Comparison of ENCODE assay signal across 10 cellular contexts in the genomic region with DNA sequence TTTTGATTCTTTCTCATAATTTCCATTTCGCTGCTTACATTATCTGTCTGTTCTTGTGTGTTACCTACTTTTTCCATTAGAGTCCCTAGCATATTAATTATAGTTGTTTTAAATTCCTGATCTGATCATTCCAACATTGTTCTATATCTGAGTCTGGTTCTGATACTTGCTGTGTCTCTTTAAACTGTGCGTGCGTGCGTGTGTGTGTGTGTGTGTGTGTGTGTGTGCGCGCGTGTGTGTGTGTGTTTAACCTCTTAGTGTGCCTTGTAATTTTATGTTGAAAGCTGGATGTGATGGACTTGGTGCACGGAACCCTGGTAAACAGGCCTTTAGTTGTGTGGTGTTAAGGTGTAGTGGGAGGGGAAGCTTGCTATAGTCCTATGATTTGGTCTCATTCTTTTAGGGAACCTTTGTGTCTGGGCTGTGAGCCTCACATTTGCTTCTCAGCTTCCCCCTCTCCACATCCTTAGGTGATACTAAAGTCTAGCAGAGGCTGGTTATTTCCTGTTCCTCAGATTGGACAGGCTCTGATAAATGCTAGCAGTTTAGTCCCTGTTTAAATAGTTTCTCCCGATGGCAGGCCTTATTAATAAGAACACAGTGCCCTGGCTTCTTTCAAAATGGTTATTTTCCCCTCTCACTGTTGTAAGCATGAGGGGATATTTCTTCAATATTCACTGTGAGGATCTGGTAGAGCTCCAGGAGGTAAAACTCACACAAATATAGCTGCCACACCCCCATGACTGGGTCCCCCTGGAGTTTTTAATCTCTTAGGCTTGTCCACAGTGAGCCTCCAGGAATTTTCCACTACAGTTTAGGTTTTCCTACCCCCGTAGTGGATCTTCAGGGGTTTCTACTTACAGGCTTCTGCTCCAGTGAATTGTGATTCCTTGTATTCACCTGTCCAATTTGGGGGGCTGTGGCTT.
DNase-seq lines count a peak whose midpoint lies in the region; ATAC-seq lines count a peak whose summit lies in the region.
"Had no signal": no experiment of that assay in that cellular context is flagged by ENCODE, and none has a peak within 500 bp of the region (broad histone marks: within the 10 kb centered on the region; RNA-seq: fewer than 3 reads in every experiment).

No MANE protein-coding gene starts in this region.

- no peaks in the 10 kb centered on the region for H3K9me3 ChIP-seq in duodenal mucosa (ENCODE audit: control insufficient read depth in 1 of 2, low read length in 2 of 2)

- peak; percentile 39 for ATAC-seq in sciatic nerve

- H3K9ac ChIP-seq in duodenal mucosa (ENCODE audit: low read depth in 1 of 2, low read length in 2 of 2), result peak overlapping the region in 1 of 2 donors; percentile 19

- peak overlapping the region; percentile 37 to 38 for H3K4me3 ChIP-seq in duodenal mucosa (ENCODE audit: low read depth in 1 of 2, low read length in 2 of 2)
- H3K4me3 ChIP-seq: dorsolateral prefrontal cortex had no signal

- peak; percentile 52 for DNase-seq in NCI-H2107 treated with DMSO at 0.1 percent for 48 hours (lab: John Stamatoyannopoulos, UW; ENCODE audit: unreplicated experiment)
- DNase-seq in NCI-H2107 (lab: John Stamatoyannopoulos, UW), result no peak
- DNase-seq in NCI-H748 (lab: John Stamatoyannopoulos, UW; ENCODE audit: unreplicated experiment), result peak; percentile 72
- no peak for DNase-seq in sciatic nerve (ENCODE audit: low spot score)
- no peak for DNase-seq in GM19238 (ENCODE audit: insufficient read length, low spot score)
- DNase-seq in EL, result no peak
- DNase-seq in activated gamma-delta T cell (lab: John Stamatoyannopoulos, UW), result no peak
- DNase-seq: dorsolateral prefrontal cortex, WERI-Rb-1 had no signal

- intact Hi-C loops in sciatic nerve (cut with DNase I), result no loop called here

- H3K27ac ChIP-seq in duodenal mucosa (ENCODE audit: low read depth, low read length), result no peak overlapping the region
- H3K27ac ChIP-seq: WERI-Rb-1 had no signal

- no peaks in the 10 kb centered on the region for H3K27me3 ChIP-seq in duodenal mucosa (ENCODE audit: control insufficient read depth in 1 of 2, insufficient read depth in 2 of 2, low read length in 2 of 2)
- H3K27me3 ChIP-seq: dorsolateral prefrontal cortex had no signal

- H3K4me1 ChIP-seq in duodenal mucosa (ENCODE audit: control insufficient read depth in 1 of 2, insufficient read depth in 2 of 2, low read length in 2 of 2), result peaks cover 12 to 16% of the 10 kb centered on the region in 2 donors

- H3K36me3 ChIP-seq in duodenal mucosa (ENCODE audit: control insufficient read depth in 1 of 2, insufficient read depth in 2 of 2, low read length in 2 of 2), result no peaks in the 10 kb centered on the region

Comparison
In these comparisons a context has a peak if more than half of its experiments do, and no peak if none do; other contexts are left out.
1. DNase-seq: peak in NCI-H2107 treated with DMSO at 0.1 percent for 48 hours (single experiment) and NCI-H748 (single experiment); none in NCI-H2107 (single experiment), sciatic nerve (single experiment), GM19238 (single experiment), EL (single experiment) and activated gamma-delta T cell (single experiment).